11 cellular contexts compared by ENCODE assay signal in the genomic region with DNA sequence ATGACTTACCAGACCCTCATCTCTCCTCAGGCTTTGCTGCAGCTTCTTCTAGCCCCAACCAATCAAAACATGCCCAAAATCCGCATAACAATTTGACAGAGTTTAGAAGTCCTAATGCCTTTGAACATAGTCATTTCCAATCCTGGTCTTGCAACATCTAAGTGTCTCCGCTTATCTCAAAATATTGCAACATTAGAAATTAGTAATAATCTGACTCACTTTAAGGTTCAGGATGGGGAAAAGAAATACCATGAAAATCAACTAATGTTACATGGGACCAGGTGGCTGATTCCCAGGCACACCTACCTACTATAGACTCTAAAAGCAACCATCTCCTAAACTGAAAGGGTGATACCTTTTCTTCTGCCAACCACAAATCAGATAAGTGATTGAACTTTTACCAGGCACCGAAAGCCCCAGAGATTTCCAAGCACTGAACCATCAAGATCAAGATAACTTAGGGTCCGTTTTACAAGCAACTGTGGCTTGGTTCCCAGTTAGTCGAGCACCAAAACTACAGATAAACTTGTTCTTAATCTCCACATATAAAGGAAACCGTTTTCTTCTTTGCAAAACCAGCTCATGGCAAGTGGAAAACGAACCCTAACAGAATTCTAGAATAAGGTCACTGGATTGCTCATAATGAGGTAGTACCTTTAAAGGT. TPM values are rescaled to one million over a fixed set of nuclear protein-coding genes. Genes with fewer than 3 reads are reported as not detected.
DNase-seq lines count a peak whose midpoint lies in the region; ATAC-seq and TF ChIP-seq lines count a peak whose summit lies in the region.
"Had no signal": no experiment of that assay in that cellular context is flagged by ENCODE, and none has a peak within 500 bp of the region (broad histone marks: within the 10 kb centered on the region; RNA-seq: fewer than 3 reads in every experiment).

No MANE protein-coding gene starts in this region.

- no peak overlapping the region for H3K4me3 Mint-ChIP-seq in activated CD4-positive, alpha-beta memory T cell treated with anti-CD3 and anti-CD28 coated beads, Interleukin-2, amount 10 ng/mL, durations not matched to agents 7 days and 5 days
- H3K4me3 Mint-ChIP-seq in endothelial cell (ENCODE audit: unreplicated experiment): no peak overlapping the region

- H3K4me1 ChIP-seq in GM23248 (ENCODE audit: insufficient read depth): peaks cover 34% of the 10 kb centered on the region

- intact Hi-C loops in left ventricle myocardium superior (cut with micrococcal nuclease): no loop called here

- no peaks in the 10 kb centered on the region for H3K9me2 ChIP-seq in GM23248 (ENCODE audit: insufficient read depth)

- H3K36me3 ChIP-seq in GM23248 (ENCODE audit: low read depth): no peaks in the 10 kb centered on the region
- H3K36me3 ChIP-seq: esophagus muscularis mucosa had no signal

- in situ Hi-C loops in GM23248 (cut with MboI): no loop called here

- no peaks in the 10 kb centered on the region for H3K9me3 ChIP-seq in GM23248 (ENCODE audit: low read depth)
- H3K9me3 ChIP-seq: esophagus muscularis mucosa had no signal

- H3K79me2 ChIP-seq in GM23248 (ENCODE audit: insufficient read depth): peaks cover 74% of the 10 kb centered on the region

- H3K9ac ChIP-seq in GM23248: no peak overlapping the region; the same call in 1 of the 2 replicates

- peaks cover 72% of the 10 kb centered on the region for H3K36me3 Mint-ChIP-seq in activated CD4-positive, alpha-beta memory T cell treated with anti-CD3 and anti-CD28 coated beads, Interleukin-2, amount 10 ng/mL, durations not matched to agents 7 days and 5 days (ENCODE audit: low read depth)
- H3K36me3 Mint-ChIP-seq in endothelial cell (ENCODE audit: low read depth, unreplicated experiment): no peaks in the 10 kb centered on the region

- peak overlapping the region; percentile 44 for H3K27ac Mint-ChIP-seq in activated CD4-positive, alpha-beta memory T cell treated with anti-CD3 and anti-CD28 coated beads, Interleukin-2, amount 10 ng/mL, durations not matched to agents 7 days and 5 days
- H3K27ac Mint-ChIP-seq in endothelial cell (ENCODE audit: unreplicated experiment): no peak overlapping the region

- 37 to 40% methylated on average over 7 of the region's 7 CpGs for WGBS in GM23248 (ENCODE audit: low coverage in 1 of 2, low lambda C conversion rate in 2 of 2, missing lambda C conversion rate in 2 of 2), 2 experiments

- DNase-seq in AG08395 (ENCODE audit: low spot score): peak; percentile 68
- peak; percentile 91 for DNase-seq in GM23248
- no peak for DNase-seq in activated CD4-positive, alpha-beta memory T cell treated with anti-CD3 and anti-CD28 coated beads, Interleukin-2, amount 10 ng/mL, durations not matched to agents 7 days and 5 days
- DNase-seq in left ventricle myocardium superior: no peak
- DNase-seq in endothelial cell (ENCODE audit: low spot score): no peak
- DNase-seq in NCI-H2081 (lab: John Stamatoyannopoulos, UW): no peak
- DNase-seq: activated CD8-positive, alpha-beta memory T cell treated with anti-CD3 and anti-CD28 coated beads, Interleukin-2, amount 50 U/mL, for 48 hours had no signal

- CTCF ChIA-PET in activated CD4-positive, alpha-beta memory T cell treated with anti-CD3 and anti-CD28 coated beads, Interleukin-2, amount 10 ng/mL, durations not matched to agents 7 days and 5 days (lab: Charles Lee): interaction anchor here (0.9 to 1.0 kb wide), 3 partner anchors 52 to 126 kb away, joined by 3 read pairs; no protein-coding TSS in a partner anchor

- H2AFZ ChIP-seq in GM23248: no peak overlapping the region

- H3F3A ChIP-seq in GM23248 (ENCODE audit: insufficient read depth): peaks cover 28% of the 10 kb centered on the region

- POLR2A ChIA-PET in activated CD4-positive, alpha-beta memory T cell treated with anti-CD3 and anti-CD28 coated beads, Interleukin-2, amount 10 ng/mL, durations not matched to agents 7 days and 5 days (lab: Charles Lee): interaction anchor here (0.7 to 7.1 kb wide), 8 partner anchors 10 to 65 kb away, joined by 3 to 52 read pairs (median 4); partner anchors contain the start of gene ERN1

- peak overlapping the region; percentile 86 for H3K4me2 ChIP-seq in GM23248 (ENCODE audit: unreplicated experiment)

- peaks cover 64% of the 10 kb centered on the region for H3K4me1 Mint-ChIP-seq in activated CD4-positive, alpha-beta memory T cell treated with anti-CD3 and anti-CD28 coated beads, Interleukin-2, amount 10 ng/mL, durations not matched to agents 7 days and 5 days
- H3K4me1 Mint-ChIP-seq in endothelial cell (ENCODE audit: unreplicated experiment): peaks cover 26% of the 10 kb centered on the region

- no peaks in the 10 kb centered on the region for H4K20me1 ChIP-seq in GM23248 (ENCODE audit: insufficient read depth)

- H3K4me3 ChIP-seq in GM23248: peak overlapping the region; percentile 55
- H3K4me3 ChIP-seq: esophagus muscularis mucosa had no signal

- ATAC-seq in left ventricle myocardium superior (peak; percentile 24), HG03457 (IDR thresholded peaks at IDR 0.05; ENCODE audit: unreplicated experiment) (no peak), GM19395 (IDR thresholded peaks at IDR 0.05; ENCODE audit: unreplicated experiment) (no peak)

- peak overlapping the region; percentile 68 for H3K27ac ChIP-seq in GM23248
- H3K27ac ChIP-seq: esophagus muscularis mucosa, HL-60 had no signal

- H3K27me3 ChIP-seq in GM23248 (replicated peaks; ENCODE audit: insufficient read depth): no peaks in the 10 kb centered on the region
- H3K27me3 ChIP-seq: esophagus muscularis mucosa had no signal

- H3K27me3 Mint-ChIP-seq in activated CD4-positive, alpha-beta memory T cell treated with anti-CD3 and anti-CD28 coated beads, Interleukin-2, amount 10 ng/mL, durations not matched to agents 7 days and 5 days: no peaks in the 10 kb centered on the region
- H3K27me3 Mint-ChIP-seq in endothelial cell (ENCODE audit: unreplicated experiment): no peaks in the 10 kb centered on the region

- no peaks in the 10 kb centered on the region for H3K9me3 Mint-ChIP-seq in activated CD4-positive, alpha-beta memory T cell treated with anti-CD3 and anti-CD28 coated beads, Interleukin-2, amount 10 ng/mL, durations not matched to agents 7 days and 5 days
- no peaks in the 10 kb centered on the region for H3K9me3 Mint-ChIP-seq in endothelial cell (ENCODE audit: unreplicated experiment)

- TF ChIP-seq CTCF in endothelial cell (IDR thresholded peaks at IDR 0.05; ENCODE audit: unreplicated experiment): no peak

RNA-seq across cellular contexts. Expression of gene ERN1, which starts 13.9 kb away (rescaled TPM):
- total RNA-seq in GM23248 (2014; rRNA removed; shearing (Covaris generic)): 5.7 and 5.8 TPM in 2 replicates
- polyA plus RNA-seq in GM23248 (2016; fragmentation: Nextera tagmentation; extraction: Ambion mirVana): 9.9 and 13.7 TPM in 2 replicates
- total RNA-seq in activated CD4-positive, alpha-beta memory T cell treated with anti-CD3 and anti-CD28 coated beads, Interleukin-2, amount 10 ng/mL, durations not matched to agents 7 days and 5 days: 100 to 1,000 TPM; 126 to 128 TPM
- total RNA-seq in left ventricle myocardium superior (9.0 TPM), endothelial cell (ENCODE audit: unreplicated experiment) (16.7 TPM)

Comparison
In these comparisons a context has a peak if more than half of its experiments do, and no peak if none do; other contexts are left out.
1. DNase-seq: peak in AG08395 (single experiment) and GM23248 (single experiment); none in activated CD4-positive, alpha-beta memory T cell treated with anti-CD3 and anti-CD28 coated beads, Interleukin-2, amount 10 ng/mL, durations not matched to agents 7 days and 5 days (single experiment), left ventricle myocardium superior (single experiment), endothelial cell (single experiment) and NCI-H2081 (0 of 2).